Comparison of ENCODE assay signal across 23 cellular contexts in the genomic region with DNA sequence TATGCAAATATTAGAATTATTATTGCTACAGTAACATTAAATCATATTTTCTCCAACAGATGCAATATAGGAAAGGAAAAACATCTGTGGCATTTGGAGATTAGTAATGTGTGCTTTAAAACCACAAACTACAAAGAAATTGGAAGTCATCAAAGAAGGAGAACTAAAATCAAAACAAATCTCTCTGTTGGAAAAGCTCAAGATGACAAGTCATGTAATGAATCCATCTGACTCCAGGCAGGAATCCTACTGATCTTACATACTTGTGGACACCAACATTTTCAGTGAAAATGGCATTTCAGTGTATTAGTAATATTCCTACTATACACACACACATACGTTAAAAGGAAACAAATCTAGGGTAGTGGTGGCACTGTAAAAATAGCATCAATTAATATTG.
"Had no signal": no experiment of that assay in that cellular context is flagged by ENCODE, and none has a peak within 500 bp of the region (broad histone marks: within the 10 kb centered on the region; RNA-seq: fewer than 3 reads in every experiment).

No MANE protein-coding gene starts in this region.

- H3K9me3 Mint-ChIP-seq: activated T-cell treated with anti-CD3 and anti-CD28 coated beads, Interleukin-2, amount 50 U/mL, for 24 hours; central memory CD8-positive, alpha-beta T cell; T-helper 2 cell treated with Interferon-gamma antibody and Interleukin-4, amounts not matched to agents 5 μg/mL and 100 μg/mL, for 36 hours had no signal

- H3K36me3 ChIP-seq: heart left ventricle, left lung, prostate gland, right lobe of liver, upper lobe of right lung had no signal

- H3K4me1 Mint-ChIP-seq: activated CD8-positive, alpha-beta memory T cell treated with anti-CD3 and anti-CD28 coated beads, Interleukin-2, amount 10 ng/mL, durations not matched to agents 7 days and 5 days; central memory CD8-positive, alpha-beta T cell; memory B cell; nephron had no signal

- H3K27ac ChIP-seq: foreskin keratinocyte, heart left ventricle, left lung, prostate gland, right lobe of liver, upper lobe of right lung had no signal

- H3K27me3 Mint-ChIP-seq: activated CD8-positive, alpha-beta memory T cell treated with anti-CD3 and anti-CD28 coated beads, Interleukin-2, amount 10 ng/mL, durations not matched to agents 7 days and 5 days; activated naive CD8-positive, alpha-beta T cell; dendritic cell treated with granulocyte-macrophage colony-stimulating factor and Interleukin-4, amounts not matched to agents 40 ng/mL and 50 ng/mL, for 4 days had no signal

- H3K4me3 ChIP-seq: heart left ventricle, left lung, prostate gland, right lobe of liver, upper lobe of right lung had no signal

- H3K27ac Mint-ChIP-seq: activated CD8-positive, alpha-beta memory T cell treated with anti-CD3 and anti-CD28 coated beads, Interleukin-2, amount 10 ng/mL, durations not matched to agents 7 days and 5 days; activated naive CD8-positive, alpha-beta T cell; activated T-cell treated with anti-CD3 and anti-CD28 coated beads, Interleukin-2, amount 50 U/mL, for 24 hours; dendritic cell treated with granulocyte-macrophage colony-stimulating factor and Interleukin-4, amounts not matched to agents 40 ng/mL and 50 ng/mL, for 4 days; memory B cell; nephron; T-helper 2 cell treated with Interferon-gamma antibody and Interleukin-4, amounts not matched to agents 5 μg/mL and 100 μg/mL, for 36 hours had no signal

- DNase-seq: activated CD4-positive, alpha-beta T cell treated with anti-CD3 and anti-CD28 coated beads for 1 hour; activated CD4-positive, alpha-beta T cell treated with anti-CD3 and anti-CD28 coated beads, Interleukin-2, amount 50 U/mL, for 48 hours; activated CD8-positive, alpha-beta memory T cell treated with anti-CD3 and anti-CD28 coated beads, Interleukin-2, amount 10 ng/mL, durations not matched to agents 7 days and 5 days; activated effector memory CD4-positive, alpha-beta T cell treated with Interleukin-2 at 50 U/mL for 16 hours; activated T-cell treated with anti-CD3 and anti-CD28 coated beads, Interleukin-2, amount 50 U/mL, for 24 hours; aorta; erythroblast; heart left ventricle; islet precursor cell; left lung; right lobe of liver; stimulated activated CD4-positive, alpha-beta T cell treated with anti-CD3 and anti-CD28 coated beads, Interleukin-12 subunit alpha, Interleukin-12 subunit beta, amount 100 ng/mL, for 4 hours; stimulated activated CD4-positive, alpha-beta T cell treated with anti-CD3 and anti-CD28 coated beads, Interleukin-2, amount 100 ng/mL, for 48 hours; stimulated activated naive CD4-positive, alpha-beta T cell treated with Interleukin-2 at 50 U/mL for 16 hours; upper lobe of right lung had no signal

- H3K4me1 ChIP-seq: foreskin keratinocyte, heart left ventricle, left lung, prostate gland, right lobe of liver, upper lobe of right lung had no signal

- H3K9me3 ChIP-seq: prostate gland, right lobe of liver, upper lobe of right lung had no signal

- H3K4me3 Mint-ChIP-seq: activated CD8-positive, alpha-beta memory T cell treated with anti-CD3 and anti-CD28 coated beads, Interleukin-2, amount 10 ng/mL, durations not matched to agents 7 days and 5 days; activated naive CD8-positive, alpha-beta T cell; activated T-cell treated with anti-CD3 and anti-CD28 coated beads, Interleukin-2, amount 50 U/mL, for 24 hours; central memory CD8-positive, alpha-beta T cell; dendritic cell treated with granulocyte-macrophage colony-stimulating factor and Interleukin-4, amounts not matched to agents 40 ng/mL and 50 ng/mL, for 4 days; memory B cell; nephron; T-helper 2 cell treated with Interferon-gamma antibody and Interleukin-4, amounts not matched to agents 5 μg/mL and 100 μg/mL, for 36 hours had no signal

- H3K27me3 ChIP-seq: foreskin keratinocyte, heart left ventricle, left lung, right lobe of liver, upper lobe of right lung had no signal

- H3K36me3 Mint-ChIP-seq: activated CD8-positive, alpha-beta memory T cell treated with anti-CD3 and anti-CD28 coated beads, Interleukin-2, amount 10 ng/mL, durations not matched to agents 7 days and 5 days; memory B cell had no signal
